Comparison of ENCODE assay signal across 32 cellular contexts in genomic region chr1:109142248-109142647, GRCh38. TPM values are rescaled to one million over a fixed set of nuclear protein-coding genes. Genes with fewer than 3 reads are reported as not detected.
"Had no signal": no experiment of that assay in that cellular context is flagged by ENCODE, and none has a peak within 500 bp of the region (broad histone marks: within the 10 kb centered on the region; RNA-seq: fewer than 3 reads in every experiment).

No MANE protein-coding gene starts in this region.

- FAIRE-seq: bronchial epithelial cell, RCC 7860 had no signal

- H3K27ac Mint-ChIP-seq: activated CD4-positive, alpha-beta T cell treated with anti-CD3 and anti-CD28 coated beads, Interleukin-2, amount 10 ng/mL, durations not matched to agents 24 days and 14 days; activated CD8-positive, alpha-beta T cell treated with anti-CD3 and anti-CD28 coated beads for 36 hours; activated naive CD4-positive, alpha-beta T cell treated with anti-CD3 and anti-CD28 coated beads, Interleukin-2, amount 50 U/mL, for 24 hours; activated naive CD8-positive, alpha-beta T cell treated with anti-CD3 and anti-CD28 coated beads, Interleukin-2, amount 10 ng/mL, durations not matched to agents 7 days and 5 days; activated T-cell treated with anti-CD3 and anti-CD28 coated beads, Interleukin-2, amount 50 U/mL, for 72 hours; activated T-helper 17 cell treated with anti-CD3 and anti-CD28 coated beads, Interleukin-2, amount 50 U/mL, for 72 hours; brain had no signal

- H3K36me3 ChIP-seq: MG63 had no signal

- H3K27me3 ChIP-seq: MG63 had no signal

- H3K9me3 Mint-ChIP-seq: activated CD4-positive, alpha-beta T cell treated with anti-CD3 and anti-CD28 coated beads, Interleukin-2, amount 10 ng/mL, durations not matched to agents 24 days and 14 days; activated CD8-positive, alpha-beta T cell treated with anti-CD3 and anti-CD28 coated beads for 36 hours; activated naive CD4-positive, alpha-beta T cell treated with anti-CD3 and anti-CD28 coated beads, Interleukin-2, amount 50 U/mL, for 24 hours; activated naive CD8-positive, alpha-beta T cell treated with anti-CD3 and anti-CD28 coated beads, Interleukin-2, amount 10 ng/mL, durations not matched to agents 7 days and 5 days; activated T-cell treated with anti-CD3 and anti-CD28 coated beads, Interleukin-2, amount 50 U/mL, for 72 hours; activated T-helper 17 cell treated with anti-CD3 and anti-CD28 coated beads, Interleukin-2, amount 50 U/mL, for 72 hours; brain had no signal

- H3K36me3 Mint-ChIP-seq: activated naive CD8-positive, alpha-beta T cell treated with anti-CD3 and anti-CD28 coated beads, Interleukin-2, amount 10 ng/mL, durations not matched to agents 7 days and 5 days; brain had no signal

- H3K27me3 Mint-ChIP-seq: activated CD4-positive, alpha-beta T cell treated with anti-CD3 and anti-CD28 coated beads, Interleukin-2, amount 10 ng/mL, durations not matched to agents 24 days and 14 days; activated CD8-positive, alpha-beta T cell treated with anti-CD3 and anti-CD28 coated beads for 36 hours; activated naive CD4-positive, alpha-beta T cell treated with anti-CD3 and anti-CD28 coated beads, Interleukin-2, amount 50 U/mL, for 24 hours; activated T-helper 17 cell treated with anti-CD3 and anti-CD28 coated beads, Interleukin-2, amount 50 U/mL, for 72 hours; brain had no signal

- H3K9me3 ChIP-seq: MG63 had no signal

- H3K4me3 Mint-ChIP-seq: activated CD4-positive, alpha-beta T cell treated with anti-CD3 and anti-CD28 coated beads, Interleukin-2, amount 10 ng/mL, durations not matched to agents 24 days and 14 days; activated CD8-positive, alpha-beta T cell treated with anti-CD3 and anti-CD28 coated beads for 36 hours; activated naive CD4-positive, alpha-beta T cell treated with anti-CD3 and anti-CD28 coated beads, Interleukin-2, amount 50 U/mL, for 24 hours; activated naive CD8-positive, alpha-beta T cell treated with anti-CD3 and anti-CD28 coated beads, Interleukin-2, amount 10 ng/mL, durations not matched to agents 7 days and 5 days; activated T-cell treated with anti-CD3 and anti-CD28 coated beads, Interleukin-2, amount 50 U/mL, for 72 hours; activated T-helper 17 cell treated with anti-CD3 and anti-CD28 coated beads, Interleukin-2, amount 50 U/mL, for 72 hours; brain had no signal

- DNase-seq: activated CD4-positive, alpha-beta T cell treated with anti-CD3 and anti-CD28 coated beads, Interleukin-2, amount 10 ng/mL, durations not matched to agents 24 days and 14 days; activated CD4-positive, alpha-beta T cell treated with anti-CD3 and anti-CD28 coated beads, Interleukin-2, amount 50 U/mL, for 4 hours; activated CD8-positive, alpha-beta T cell treated with anti-CD3 and anti-CD28 coated beads for 36 hours; activated gamma-delta T cell; activated naive CD4-positive, alpha-beta T cell treated with Interleukin-2 at 50 U/mL for 16 hours; activated naive CD8-positive, alpha-beta T cell treated with anti-CD3 and anti-CD28 coated beads, Interleukin-2, amount 10 ng/mL, durations not matched to agents 7 days and 5 days; activated T-cell treated with anti-CD3 and anti-CD28 coated beads, Interleukin-2, amount 50 U/mL, for 1 hour; activated T-cell treated with anti-CD3 and anti-CD28 coated beads, Interleukin-2, amount 50 U/mL, for 72 hours; amygdala; caudate nucleus; Karpas-422; KBM-7; NCI-H1048; NCI-H1105 treated with DMSO at 0.1 percent for 48 hours; NCI-H1436; NCI-H1694; NCI-H1930; NCI-H2081 treated with DMSO at 0.1 percent for 48 hours; NCI-H510A; NCI-H526; NCI-H748 treated with DMSO at 0.1 percent for 48 hours; NK-92 treated with Interleukin-12 subunit alpha and Interleukin-12 subunit beta, amount 100 ng/mL, for 24 hours; PC-3; Right ventricle myocardium superior; SW 1271; T1000 had no signal

- H3K4me3 ChIP-seq: MG63 had no signal

- ATAC-seq: activated CD8-positive, alpha-beta T cell treated with anti-CD3 and anti-CD28 coated beads for 36 hours; activated T-cell treated with anti-CD3 and anti-CD28 coated beads, Interleukin-2, amount 50 U/mL, for 72 hours; activated T-helper 17 cell treated with anti-CD3 and anti-CD28 coated beads, Interleukin-2, amount 50 U/mL, for 72 hours; PC-3 had no signal

- H3K4me1 Mint-ChIP-seq: activated CD4-positive, alpha-beta T cell treated with anti-CD3 and anti-CD28 coated beads, Interleukin-2, amount 10 ng/mL, durations not matched to agents 24 days and 14 days; activated naive CD4-positive, alpha-beta T cell treated with anti-CD3 and anti-CD28 coated beads, Interleukin-2, amount 50 U/mL, for 24 hours; activated naive CD8-positive, alpha-beta T cell treated with anti-CD3 and anti-CD28 coated beads, Interleukin-2, amount 10 ng/mL, durations not matched to agents 7 days and 5 days; brain had no signal

RNA-seq across cellular contexts. Expression of gene ELAPOR1, which starts 28.3 kb away (rescaled TPM):
- total RNA-seq: bronchial epithelial cell had no signal
